In the genomic region with DNA sequence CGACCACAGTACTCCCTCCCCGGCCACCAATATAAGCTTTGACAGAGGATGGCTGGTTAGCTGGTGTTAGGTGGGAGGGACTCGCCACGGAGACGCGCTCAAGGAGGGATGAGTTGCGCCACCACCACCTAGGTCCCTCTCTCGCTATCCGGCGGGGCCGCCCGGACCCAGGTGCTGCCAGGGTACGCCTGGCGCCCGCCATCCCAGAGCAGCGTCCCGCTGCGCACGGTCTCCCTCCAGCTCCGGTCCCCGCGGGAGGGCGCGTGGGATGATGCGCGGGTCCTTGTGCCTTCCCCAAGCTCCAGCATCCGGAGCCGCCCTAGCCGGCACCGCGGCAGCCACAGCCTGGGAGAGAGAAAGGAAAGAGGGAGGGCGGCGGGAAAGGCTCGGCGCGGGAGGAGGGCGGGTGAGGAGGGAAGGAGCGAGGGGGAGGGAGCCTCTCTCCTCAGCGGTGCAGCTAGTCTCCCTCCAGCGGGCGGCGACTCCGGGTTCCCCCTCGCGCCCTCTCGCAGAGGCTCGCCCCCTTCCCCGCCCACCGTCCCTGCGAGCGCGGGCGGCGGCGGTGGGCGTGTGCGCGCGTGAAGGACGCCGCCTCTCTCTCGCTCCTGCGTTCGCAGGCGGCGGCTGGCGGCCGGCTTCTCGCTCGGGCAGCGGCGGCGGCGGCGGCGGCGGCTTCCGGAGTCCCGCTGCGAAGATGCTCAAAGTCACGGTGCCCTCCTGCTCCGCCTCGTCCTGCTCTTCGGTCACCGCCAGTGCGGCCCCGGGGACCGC, we compare ENCODE assay signal across 1 cellular context.
A peak's percentile ranks its signal among the peaks of the same experiment; 100 is the strongest.
TF ChIP-seq lines count a peak whose summit lies in the region.

A gene (plus strand): TSS at position 595 of the 771 bp plus-strand sequence. CDS start 100 bp downstream, at position 695.

TF ChIP-seq in GM12878, 131 proteins besides CTCF, POLR2A, EP300 and RAD21 (continued from another document and continues in another):
- TF ChIP-seq POU2F2 (IDR thresholded peaks at IDR 0.05; ENCODE audit: borderline replicate concordance, low read depth, low read length) (no peak), SIX5 (IDR thresholded peaks at IDR 0.05; ENCODE audit: low read depth, low read length, severe bottlenecking) (no peak), RB1 (IDR thresholded peaks at IDR 0.05; ENCODE audit: borderline replicate concordance) (peak; percentile 44; the same call in 1 of the 2 replicates), MEF2B (IDR thresholded peaks at IDR 0.05; ENCODE audit: partially characterized antibody, poor library complexity, severe bottlenecking) (no peak), MYB (IDR thresholded peaks at IDR 0.05; ENCODE audit: borderline replicate concordance, low read depth, low read length) (no peak), MTA3 (IDR thresholded peaks at IDR 0.05; ENCODE audit: borderline replicate concordance, low read length) (no peak), RBBP5 (conservative IDR thresholded peaks at IDR 0.05) (no peak), ETV6 (conservative IDR thresholded peaks at IDR 0.05 in 1 of 2, IDR thresholded peaks at IDR 0.05 in 1 of 2; ENCODE audit: borderline replicate concordance in 1 of 2, low read depth in 1 of 2) (peak in 1 of 2 experiments; percentile 34; a peak in 1 of 4 replicates), WRNIP1 (IDR thresholded peaks at IDR 0.05; ENCODE audit: borderline replicate concordance, low read depth, low read length) (no peak), ZNF207 (IDR thresholded peaks at IDR 0.05; ENCODE audit: borderline replicate concordance) (peak; percentile 48; the same call in 1 of the 2 replicates), STAT3 (IDR thresholded peaks at IDR 0.05; ENCODE audit: low read depth, low read length) (no peak), ZNF622 (IDR thresholded peaks at IDR 0.05) (no peak), EGR1 (IDR thresholded peaks at IDR 0.05; ENCODE audit: borderline replicate concordance in 1 of 2, low read depth in 2 of 2, low read length in 2 of 2) (peak in 1 of 2 experiments; percentile 97; a peak in 2 of 3 replicates), CBFB (IDR thresholded peaks at IDR 0.05; ENCODE audit: low read depth) (no peak), CBX3 (IDR thresholded peaks at IDR 0.05; ENCODE audit: borderline replicate concordance, low read depth) (no peak), ESRRA (IDR thresholded peaks at IDR 0.05; ENCODE audit: low read length) (no peak), SRF (IDR thresholded peaks at IDR 0.05; ENCODE audit: low read depth in 2 of 2, low read length in 2 of 2) (0 out of 4 replicates have a peak, but pooled peaks of 1 of the 2 experiments have one; percentile 35), FOXM1 (IDR thresholded peaks at IDR 0.05; ENCODE audit: low read depth, low read length) (no peak), SREBF2 (IDR thresholded peaks at IDR 0.05; ENCODE audit: low read length) (no peak), ATF7 (IDR thresholded peaks at IDR 0.05; ENCODE audit: low read depth) (no peak), JUNB (IDR thresholded peaks at IDR 0.05) (no peak), TCF12 (IDR thresholded peaks at IDR 0.05; ENCODE audit: low read depth, low read length) (0 out of 2 replicates have a peak, but pooled peaks have one; percentile 3), ZNF274 (IDR thresholded peaks at IDR 0.05; ENCODE audit: insufficient read depth, insufficient read length) (no peak), HDAC6 (IDR thresholded peaks at IDR 0.05; ENCODE audit: unreplicated experiment) (no peak), GATAD2B (conservative IDR thresholded peaks at IDR 0.05; ENCODE audit: low read depth) (peak; percentile 75), SREBF1 (IDR thresholded peaks at IDR 0.05; ENCODE audit: low read length) (no peak), CHD1 (IDR thresholded peaks at IDR 0.05; ENCODE audit: low read depth, low read length) (no peak), TARDBP (IDR thresholded peaks at IDR 0.05; ENCODE audit: borderline replicate concordance) (no peak), JUND (IDR thresholded peaks at IDR 0.05; ENCODE audit: low read depth, low read length) (no peak)
- TF ChIP-seq, protein P1, sequence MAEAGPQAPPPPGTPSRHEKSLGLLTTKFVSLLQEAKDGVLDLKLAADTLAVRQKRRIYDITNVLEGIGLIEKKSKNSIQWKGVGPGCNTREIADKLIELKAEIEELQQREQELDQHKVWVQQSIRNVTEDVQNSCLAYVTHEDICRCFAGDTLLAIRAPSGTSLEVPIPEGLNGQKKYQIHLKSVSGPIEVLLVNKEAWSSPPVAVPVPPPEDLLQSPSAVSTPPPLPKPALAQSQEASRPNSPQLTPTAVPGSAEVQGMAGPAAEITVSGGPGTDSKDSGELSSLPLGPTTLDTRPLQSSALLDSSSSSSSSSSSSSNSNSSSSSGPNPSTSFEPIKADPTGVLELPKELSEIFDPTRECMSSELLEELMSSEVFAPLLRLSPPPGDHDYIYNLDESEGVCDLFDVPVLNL (IDR thresholded peaks at IDR 0.05; ENCODE audit: low read depth, low read length), result no peak
- TF ChIP-seq, protein P2, sequence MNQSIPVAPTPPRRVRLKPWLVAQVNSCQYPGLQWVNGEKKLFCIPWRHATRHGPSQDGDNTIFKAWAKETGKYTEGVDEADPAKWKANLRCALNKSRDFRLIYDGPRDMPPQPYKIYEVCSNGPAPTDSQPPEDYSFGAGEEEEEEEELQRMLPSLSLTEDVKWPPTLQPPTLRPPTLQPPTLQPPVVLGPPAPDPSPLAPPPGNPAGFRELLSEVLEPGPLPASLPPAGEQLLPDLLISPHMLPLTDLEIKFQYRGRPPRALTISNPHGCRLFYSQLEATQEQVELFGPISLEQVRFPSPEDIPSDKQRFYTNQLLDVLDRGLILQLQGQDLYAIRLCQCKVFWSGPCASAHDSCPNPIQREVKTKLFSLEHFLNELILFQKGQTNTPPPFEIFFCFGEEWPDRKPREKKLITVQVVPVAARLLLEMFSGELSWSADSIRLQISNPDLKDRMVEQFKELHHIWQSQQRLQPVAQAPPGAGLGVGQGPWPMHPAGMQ (IDR thresholded peaks at IDR 0.05; ENCODE audit: borderline replicate concordance), result no peak
- TF ChIP-seq, protein P3, sequence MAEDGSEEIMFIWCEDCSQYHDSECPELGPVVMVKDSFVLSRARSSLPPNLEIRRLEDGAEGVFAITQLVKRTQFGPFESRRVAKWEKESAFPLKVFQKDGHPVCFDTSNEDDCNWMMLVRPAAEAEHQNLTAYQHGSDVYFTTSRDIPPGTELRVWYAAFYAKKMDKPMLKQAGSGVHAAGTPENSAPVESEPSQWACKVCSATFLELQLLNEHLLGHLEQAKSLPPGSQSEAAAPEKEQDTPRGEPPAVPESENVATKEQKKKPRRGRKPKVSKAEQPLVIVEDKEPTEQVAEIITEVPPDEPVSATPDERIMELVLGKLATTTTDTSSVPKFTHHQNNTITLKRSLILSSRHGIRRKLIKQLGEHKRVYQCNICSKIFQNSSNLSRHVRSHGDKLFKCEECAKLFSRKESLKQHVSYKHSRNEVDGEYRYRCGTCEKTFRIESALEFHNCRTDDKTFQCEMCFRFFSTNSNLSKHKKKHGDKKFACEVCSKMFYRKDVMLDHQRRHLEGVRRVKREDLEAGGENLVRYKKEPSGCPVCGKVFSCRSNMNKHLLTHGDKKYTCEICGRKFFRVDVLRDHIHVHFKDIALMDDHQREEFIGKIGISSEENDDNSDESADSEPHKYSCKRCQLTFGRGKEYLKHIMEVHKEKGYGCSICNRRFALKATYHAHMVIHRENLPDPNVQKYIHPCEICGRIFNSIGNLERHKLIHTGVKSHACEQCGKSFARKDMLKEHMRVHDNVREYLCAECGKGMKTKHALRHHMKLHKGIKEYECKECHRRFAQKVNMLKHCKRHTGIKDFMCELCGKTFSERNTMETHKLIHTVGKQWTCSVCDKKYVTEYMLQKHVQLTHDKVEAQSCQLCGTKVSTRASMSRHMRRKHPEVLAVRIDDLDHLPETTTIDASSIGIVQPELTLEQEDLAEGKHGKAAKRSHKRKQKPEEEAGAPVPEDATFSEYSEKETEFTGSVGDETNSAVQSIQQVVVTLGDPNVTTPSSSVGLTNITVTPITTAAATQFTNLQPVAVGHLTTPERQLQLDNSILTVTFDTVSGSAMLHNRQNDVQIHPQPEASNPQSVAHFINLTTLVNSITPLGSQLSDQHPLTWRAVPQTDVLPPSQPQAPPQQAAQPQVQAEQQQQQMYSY (CRISPR knock-in tag; IDR thresholded peaks at IDR 0.05), result no peak
- TF ChIP-seq, protein P4, sequence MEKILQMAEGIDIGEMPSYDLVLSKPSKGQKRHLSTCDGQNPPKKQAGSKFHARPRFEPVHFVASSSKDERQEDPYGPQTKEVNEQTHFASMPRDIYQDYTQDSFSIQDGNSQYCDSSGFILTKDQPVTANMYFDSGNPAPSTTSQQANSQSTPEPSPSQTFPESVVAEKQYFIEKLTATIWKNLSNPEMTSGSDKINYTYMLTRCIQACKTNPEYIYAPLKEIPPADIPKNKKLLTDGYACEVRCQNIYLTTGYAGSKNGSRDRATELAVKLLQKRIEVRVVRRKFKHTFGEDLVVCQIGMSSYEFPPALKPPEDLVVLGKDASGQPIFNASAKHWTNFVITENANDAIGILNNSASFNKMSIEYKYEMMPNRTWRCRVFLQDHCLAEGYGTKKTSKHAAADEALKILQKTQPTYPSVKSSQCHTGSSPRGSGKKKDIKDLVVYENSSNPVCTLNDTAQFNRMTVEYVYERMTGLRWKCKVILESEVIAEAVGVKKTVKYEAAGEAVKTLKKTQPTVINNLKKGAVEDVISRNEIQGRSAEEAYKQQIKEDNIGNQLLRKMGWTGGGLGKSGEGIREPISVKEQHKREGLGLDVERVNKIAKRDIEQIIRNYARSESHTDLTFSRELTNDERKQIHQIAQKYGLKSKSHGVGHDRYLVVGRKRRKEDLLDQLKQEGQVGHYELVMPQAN (conservative IDR thresholded peaks at IDR 0.05), result no peak; the same call in none of the 2 replicates
- TF ChIP-seq, protein P5, sequence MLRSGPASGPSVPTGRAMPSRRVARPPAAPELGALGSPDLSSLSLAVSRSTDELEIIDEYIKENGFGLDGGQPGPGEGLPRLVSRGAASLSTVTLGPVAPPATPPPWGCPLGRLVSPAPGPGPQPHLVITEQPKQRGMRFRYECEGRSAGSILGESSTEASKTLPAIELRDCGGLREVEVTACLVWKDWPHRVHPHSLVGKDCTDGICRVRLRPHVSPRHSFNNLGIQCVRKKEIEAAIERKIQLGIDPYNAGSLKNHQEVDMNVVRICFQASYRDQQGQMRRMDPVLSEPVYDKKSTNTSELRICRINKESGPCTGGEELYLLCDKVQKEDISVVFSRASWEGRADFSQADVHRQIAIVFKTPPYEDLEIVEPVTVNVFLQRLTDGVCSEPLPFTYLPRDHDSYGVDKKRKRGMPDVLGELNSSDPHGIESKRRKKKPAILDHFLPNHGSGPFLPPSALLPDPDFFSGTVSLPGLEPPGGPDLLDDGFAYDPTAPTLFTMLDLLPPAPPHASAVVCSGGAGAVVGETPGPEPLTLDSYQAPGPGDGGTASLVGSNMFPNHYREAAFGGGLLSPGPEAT (IDR thresholded peaks at IDR 0.05; ENCODE audit: low read depth), result 0 out of 2 replicates have a peak, but pooled peaks have one; percentile 53
- TF ChIP-seq, protein P6, sequence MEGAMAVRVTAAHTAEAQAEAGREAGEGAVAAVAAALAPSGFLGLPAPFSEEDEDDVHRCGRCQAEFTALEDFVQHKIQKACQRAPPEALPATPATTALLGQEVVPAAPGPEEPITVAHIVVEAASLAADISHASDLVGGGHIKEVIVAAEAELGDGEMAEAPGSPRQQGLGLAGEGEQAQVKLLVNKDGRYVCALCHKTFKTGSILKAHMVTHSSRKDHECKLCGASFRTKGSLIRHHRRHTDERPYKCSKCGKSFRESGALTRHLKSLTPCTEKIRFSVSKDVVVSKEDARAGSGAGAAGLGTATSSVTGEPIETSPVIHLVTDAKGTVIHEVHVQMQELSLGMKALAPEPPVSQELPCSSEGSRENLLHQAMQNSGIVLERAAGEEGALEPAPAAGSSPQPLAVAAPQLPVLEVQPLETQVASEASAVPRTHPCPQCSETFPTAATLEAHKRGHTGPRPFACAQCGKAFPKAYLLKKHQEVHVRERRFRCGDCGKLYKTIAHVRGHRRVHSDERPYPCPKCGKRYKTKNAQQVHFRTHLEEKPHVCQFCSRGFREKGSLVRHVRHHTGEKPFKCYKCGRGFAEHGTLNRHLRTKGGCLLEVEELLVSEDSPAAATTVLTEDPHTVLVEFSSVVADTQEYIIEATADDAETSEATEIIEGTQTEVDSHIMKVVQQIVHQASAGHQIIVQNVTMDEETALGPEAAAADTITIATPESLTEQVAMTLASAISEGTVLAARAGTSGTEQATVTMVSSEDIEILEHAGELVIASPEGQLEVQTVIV (IDR thresholded peaks at IDR 0.05; ENCODE audit: borderline replicate concordance, partially characterized antibody), result no peak
- TF ChIP-seq, protein P7, sequence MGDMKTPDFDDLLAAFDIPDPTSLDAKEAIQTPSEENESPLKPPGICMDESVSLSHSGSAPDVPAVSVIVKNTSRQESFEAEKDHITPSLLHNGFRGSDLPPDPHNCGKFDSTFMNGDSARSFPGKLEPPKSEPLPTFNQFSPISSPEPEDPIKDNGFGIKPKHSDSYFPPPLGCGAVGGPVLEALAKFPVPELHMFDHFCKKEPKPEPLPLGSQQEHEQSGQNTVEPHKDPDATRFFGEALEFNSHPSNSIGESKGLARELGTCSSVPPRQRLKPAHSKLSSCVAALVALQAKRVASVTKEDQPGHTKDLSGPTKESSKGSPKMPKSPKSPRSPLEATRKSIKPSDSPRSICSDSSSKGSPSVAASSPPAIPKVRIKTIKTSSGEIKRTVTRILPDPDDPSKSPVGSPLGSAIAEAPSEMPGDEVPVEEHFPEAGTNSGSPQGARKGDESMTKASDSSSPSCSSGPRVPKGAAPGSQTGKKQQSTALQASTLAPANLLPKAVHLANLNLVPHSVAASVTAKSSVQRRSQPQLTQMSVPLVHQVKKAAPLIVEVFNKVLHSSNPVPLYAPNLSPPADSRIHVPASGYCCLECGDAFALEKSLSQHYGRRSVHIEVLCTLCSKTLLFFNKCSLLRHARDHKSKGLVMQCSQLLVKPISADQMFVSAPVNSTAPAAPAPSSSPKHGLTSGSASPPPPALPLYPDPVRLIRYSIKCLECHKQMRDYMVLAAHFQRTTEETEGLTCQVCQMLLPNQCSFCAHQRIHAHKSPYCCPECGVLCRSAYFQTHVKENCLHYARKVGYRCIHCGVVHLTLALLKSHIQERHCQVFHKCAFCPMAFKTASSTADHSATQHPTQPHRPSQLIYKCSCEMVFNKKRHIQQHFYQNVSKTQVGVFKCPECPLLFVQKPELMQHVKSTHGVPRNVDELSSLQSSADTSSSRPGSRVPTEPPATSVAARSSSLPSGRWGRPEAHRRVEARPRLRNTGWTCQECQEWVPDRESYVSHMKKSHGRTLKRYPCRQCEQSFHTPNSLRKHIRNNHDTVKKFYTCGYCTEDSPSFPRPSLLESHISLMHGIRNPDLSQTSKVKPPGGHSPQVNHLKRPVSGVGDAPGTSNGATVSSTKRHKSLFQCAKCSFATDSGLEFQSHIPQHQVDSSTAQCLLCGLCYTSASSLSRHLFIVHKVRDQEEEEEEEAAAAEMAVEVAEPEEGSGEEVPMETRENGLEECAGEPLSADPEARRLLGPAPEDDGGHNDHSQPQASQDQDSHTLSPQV (IDR thresholded peaks at IDR 0.05), result no peak
- TF ChIP-seq, protein P8, sequence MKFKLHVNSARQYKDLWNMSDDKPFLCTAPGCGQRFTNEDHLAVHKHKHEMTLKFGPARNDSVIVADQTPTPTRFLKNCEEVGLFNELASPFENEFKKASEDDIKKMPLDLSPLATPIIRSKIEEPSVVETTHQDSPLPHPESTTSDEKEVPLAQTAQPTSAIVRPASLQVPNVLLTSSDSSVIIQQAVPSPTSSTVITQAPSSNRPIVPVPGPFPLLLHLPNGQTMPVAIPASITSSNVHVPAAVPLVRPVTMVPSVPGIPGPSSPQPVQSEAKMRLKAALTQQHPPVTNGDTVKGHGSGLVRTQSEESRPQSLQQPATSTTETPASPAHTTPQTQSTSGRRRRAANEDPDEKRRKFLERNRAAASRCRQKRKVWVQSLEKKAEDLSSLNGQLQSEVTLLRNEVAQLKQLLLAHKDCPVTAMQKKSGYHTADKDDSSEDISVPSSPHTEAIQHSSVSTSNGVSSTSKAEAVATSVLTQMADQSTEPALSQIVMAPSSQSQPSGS (IDR thresholded peaks at IDR 0.05; ENCODE audit: low read length), result no peak
